1 cellular context compared by ENCODE assay signal in genomic region chr1:19682257-19682656, GRCh38.
A peak's percentile ranks its signal among the peaks of the same experiment; 100 is the strongest.
TF ChIP-seq lines count a peak whose summit lies in the region.

No MANE protein-coding gene starts in this region.

TF ChIP-seq in IMR-90, 13 proteins besides CTCF, POLR2A, EP300 and RAD21 (continued from another document):
- TF ChIP-seq SMC3 (IDR thresholded peaks at IDR 0.05; ENCODE audit: low read depth, low read length) (no peak), MAFK (IDR thresholded peaks at IDR 0.05; ENCODE audit: low read depth, low read length) (peak; percentile 27; the same call in 1 of the 2 replicates), RFX5 (IDR thresholded peaks at IDR 0.05; ENCODE audit: low read depth, low read length) (0 out of 2 replicates have a peak, but pooled peaks have one; percentile 10), USF2 (IDR thresholded peaks at IDR 0.05; ENCODE audit: low read depth, low read length) (no peak), FOS (IDR thresholded peaks at IDR 0.05; ENCODE audit: low read depth, low read length) (peak; percentile 80), MXI1 (IDR thresholded peaks at IDR 0.05; ENCODE audit: borderline replicate concordance, low read depth, low read length) (peak; percentile 45; the same call in 1 of the 2 replicates)
